Comparison of ENCODE assay signal across 3 cellular contexts in genomic region chr9:109115931-109116541, GRCh38.
TF ChIP-seq lines count a peak whose summit lies in the region.

No MANE protein-coding gene starts in this region.

TF ChIP-seq in A549, 52 proteins besides CTCF, POLR2A, EP300 and RAD21:
- peak; percentile 88 for TF ChIP-seq MAFK (IDR thresholded peaks at IDR 0.05; ENCODE audit: partially characterized antibody)
- no peak for TF ChIP-seq BHLHE40 (IDR thresholded peaks at IDR 0.05; ENCODE audit: low read depth, low read length)
- no peak for TF ChIP-seq KDM5A (IDR thresholded peaks at IDR 0.05)
- TF ChIP-seq HMGXB4 (CRISPR knock-in tag; IDR thresholded peaks at IDR 0.05; ENCODE audit: borderline replicate concordance), result no peak
- no peak for TF ChIP-seq CHD4 (IDR thresholded peaks at IDR 0.05; ENCODE audit: borderline replicate concordance)
TF ChIP-seq in A549: peak in this region for 1.

TF ChIP-seq in GM12878, 131 proteins besides CTCF, POLR2A, EP300 and RAD21:
- TF ChIP-seq YBX1 (IDR thresholded peaks at IDR 0.05) (no peak), MYC (IDR thresholded peaks at IDR 0.05; ENCODE audit: insufficient read depth, insufficient read length, insufficient replicate concordance, low read length, severe bottlenecking) (no peak), SREBF2 (IDR thresholded peaks at IDR 0.05; ENCODE audit: low read length) (no peak), ZZZ3 (IDR thresholded peaks at IDR 0.05; ENCODE audit: control insufficient read depth, insufficient read length, low read depth) (no peak), BMI1 (IDR thresholded peaks at IDR 0.05; ENCODE audit: borderline replicate concordance) (no peak)

TF ChIP-seq in liver, 16 proteins besides CTCF, POLR2A, EP300 and RAD21:
- no peak for TF ChIP-seq FOXA1 (IDR thresholded peaks at IDR 0.05)
- no peak for TF ChIP-seq GABPA (IDR thresholded peaks at IDR 0.05 in 1 of 2, conservative IDR thresholded peaks at IDR 0.05 in 1 of 2)
- TF ChIP-seq ATF3 (IDR thresholded peaks at IDR 0.05), result no peak
- TF ChIP-seq YY1 (IDR thresholded peaks at IDR 0.05), result peak; percentile 21
- TF ChIP-seq SP1 (IDR thresholded peaks at IDR 0.05), result peak; percentile 48
- TF ChIP-seq MAX (IDR thresholded peaks at IDR 0.05), result no peak
- TF ChIP-seq FOXA2 (IDR thresholded peaks at IDR 0.05), result no peak
- no peak for TF ChIP-seq TAF1 (conservative IDR thresholded peaks at IDR 0.05)
- no peak for TF ChIP-seq REST (IDR thresholded peaks at IDR 0.05)
- TF ChIP-seq JUND (IDR thresholded peaks at IDR 0.05), result peak in 1 of 2 donors; percentile 24
- TF ChIP-seq ZBTB33 (IDR thresholded peaks at IDR 0.05), result no peak
- peak in 1 of 2 donors; percentile 16 for TF ChIP-seq HNF4A (conservative IDR thresholded peaks at IDR 0.05)
- TF ChIP-seq NR2F2 (IDR thresholded peaks at IDR 0.05), result no peak
- no peak for TF ChIP-seq HNF4G (IDR thresholded peaks at IDR 0.05)
- peak; percentile 49 to 52 for TF ChIP-seq RXRA (IDR thresholded peaks at IDR 0.05)
- no peak for TF ChIP-seq EGR1 (IDR thresholded peaks at IDR 0.05; ENCODE audit: low read depth in 2 of 2)
